Comparison of ENCODE assay signal across 8 cellular contexts in the genomic region with DNA sequence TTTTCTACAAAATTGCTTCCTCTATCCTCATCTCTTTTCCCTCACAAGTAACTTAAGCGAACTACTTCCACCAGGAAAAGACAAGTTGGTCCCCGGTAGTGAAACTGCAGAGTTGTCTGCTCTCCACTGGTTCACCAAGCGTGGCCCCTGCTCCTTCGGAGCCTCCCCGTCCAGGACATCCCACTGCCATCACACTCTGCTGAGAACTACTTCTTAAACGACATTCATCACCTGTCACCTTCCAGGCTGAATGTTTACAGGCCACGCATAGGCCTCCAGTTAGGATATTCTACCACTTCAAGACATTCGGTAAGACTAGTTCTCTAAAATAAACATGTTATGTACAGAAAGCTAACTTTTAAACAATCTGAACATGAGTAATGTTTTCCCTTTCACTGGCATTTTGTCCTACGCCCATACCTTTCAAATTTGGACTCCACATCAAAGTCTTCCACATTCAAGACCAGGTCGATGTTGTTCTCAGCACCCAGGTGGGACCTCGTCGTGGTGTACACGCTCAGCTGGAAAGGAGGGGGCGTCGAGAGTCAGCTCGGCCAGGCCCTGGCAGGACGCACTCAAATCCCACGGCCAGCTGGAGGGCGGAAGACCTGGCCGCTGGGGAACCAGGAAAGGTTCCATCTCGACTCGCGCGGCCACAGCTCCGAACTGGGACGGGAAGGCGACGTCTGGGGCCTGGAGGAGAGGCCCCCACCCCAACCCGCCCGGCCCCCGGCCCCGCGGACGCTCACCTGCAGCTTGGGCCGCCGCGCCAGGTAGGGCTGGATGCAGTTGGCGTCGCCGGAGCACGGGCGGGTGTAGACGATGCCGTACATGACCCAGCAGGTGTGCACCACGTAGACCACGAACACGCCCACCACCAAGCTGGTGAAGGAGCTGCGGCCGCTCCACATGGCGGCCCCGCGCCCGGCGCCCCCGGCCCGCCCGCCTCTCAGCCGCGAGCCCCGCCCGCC. TPM values are rescaled to one million over a fixed set of nuclear protein-coding genes. Genes with fewer than 3 reads are reported as not detected.
A peak's percentile ranks its signal among the peaks of the same experiment; 100 is the strongest.
DNase-seq lines count a peak whose midpoint lies in the region; ATAC-seq and TF ChIP-seq lines count a peak whose summit lies in the region.

No MANE protein-coding gene starts in this region.

- no peak for TF ChIP-seq POLR2A in upper lobe of left lung (IDR thresholded peaks at IDR 0.05)

- DNase-seq in SIG-M5 treated with dmso at 0.1 percent for 504 hours (lab: John Stamatoyannopoulos, UW; ENCODE audit: unreplicated experiment) (peak; percentile 18), SIG-M5 (lab: John Stamatoyannopoulos, UW) (no peak), SJCRH30 (no peak), cerebellum (ENCODE audit: low spot score) (peak; percentile 19), mesothelial cell of epicardium (ENCODE audit: low spot score in 2 of 2, unreplicated experiment in 2 of 2) (no peak), upper lobe of left lung (no peak), germinal center (ENCODE audit: low spot score) (no peak)

- WGBS in upper lobe of left lung, 2 donors: 12% methylated on average over 23 to 28 of the region's 61 CpGs

- peak overlapping the region; percentile 87 for H3K27ac Mint-ChIP-seq in mesothelial cell of epicardium

- peaks cover 15% of the 10 kb centered on the region for H3K4me1 Mint-ChIP-seq in mesothelial cell of epicardium

- H3K4me3 ChIP-seq in SJCRH30 (peak overlapping the region; percentile 66), upper lobe of left lung (peak overlapping the region; percentile 90 to 99 (median 96))

- ATAC-seq in HG02943 (IDR thresholded peaks at IDR 0.05; ENCODE audit: low read depth, unreplicated experiment): peak; percentile 9
- no peak for ATAC-seq in upper lobe of left lung (ENCODE audit: low FRiP score in 2 of 2)

- no peak for TF ChIP-seq EP300 in upper lobe of left lung (IDR thresholded peaks at IDR 0.05)

- peaks cover 17% of the 10 kb centered on the region for H3K36me3 Mint-ChIP-seq in mesothelial cell of epicardium

- peak overlapping the region; percentile 82 for H3K4me3 Mint-ChIP-seq in mesothelial cell of epicardium

- no peaks in the 10 kb centered on the region for H3K4me1 ChIP-seq in SJCRH30
- peaks cover 23 to 38% (median 31%) of the 10 kb centered on the region in 4 donors for H3K4me1 ChIP-seq in upper lobe of left lung

- no peaks in the 10 kb centered on the region for H3K27me3 ChIP-seq in SJCRH30
- no peaks in the 10 kb centered on the region for H3K27me3 ChIP-seq in upper lobe of left lung

- TF ChIP-seq CTCF in mesothelial cell of epicardium (IDR thresholded peaks at IDR 0.05; ENCODE audit: unreplicated experiment) (no peak), upper lobe of left lung (IDR thresholded peaks at IDR 0.05) (no peak)

- no peaks in the 10 kb centered on the region for H3K9me3 Mint-ChIP-seq in mesothelial cell of epicardium

- H3K9me3 ChIP-seq in SJCRH30 (replicated peaks): no peaks in the 10 kb centered on the region
- no peaks in the 10 kb centered on the region for H3K9me3 ChIP-seq in upper lobe of left lung

- H3K27ac ChIP-seq in SJCRH30: 0 out of 2 replicates have a peak overlapping the region, but pooled peaks have one; percentile 26
- H3K27ac ChIP-seq in upper lobe of left lung: peak overlapping the region; percentile 73 to 83 (median 78)

- no peaks in the 10 kb centered on the region for H3K27me3 Mint-ChIP-seq in mesothelial cell of epicardium (ENCODE audit: low read depth)

- H3K36me3 ChIP-seq in SJCRH30: no peaks in the 10 kb centered on the region
- H3K36me3 ChIP-seq in upper lobe of left lung: peaks cover 15 to 36% (median 32%) of the 10 kb centered on the region in 4 donors

RNA-seq across cellular contexts. Expression of a gene that starts 0.7 kb away (rescaled TPM):
- 83.2 and 93.4 TPM in 2 replicates for total RNA-seq in SJCRH30 (2014; rRNA removed; shearing (Covaris generic))
- total RNA-seq in cerebellum (60.9 TPM), mesothelial cell of epicardium (79.3 to 83.9 TPM (median 83.7 TPM) in 3 replicates), upper lobe of left lung (100 to 1,000 TPM; 135 to 311 (median 204) TPM)

RNA-seq across cellular contexts. Expression of a gene that starts 49.3 kb away (rescaled TPM):
- total RNA-seq in SJCRH30 (2014; rRNA removed; shearing (Covaris generic)): not detected in 2 replicates
- total RNA-seq in cerebellum: not detected
- 0.16 to 0.33 TPM (median 0.20 TPM) in 3 replicates for total RNA-seq in mesothelial cell of epicardium
- total RNA-seq in upper lobe of left lung: under 1 TPM in 2 of 6 donors, not detected in 4; 0.06 to 0.07 TPM

Comparison
In these comparisons a context has a peak if more than half of its experiments do, and no peak if none do; other contexts are left out.
1. DNase-seq: peak in SIG-M5 treated with dmso at 0.1 percent for 504 hours (single experiment) and cerebellum (single experiment); none in SIG-M5 (single experiment), SJCRH30 (0 of 2), mesothelial cell of epicardium (0 of 2), upper lobe of left lung (0 of 2) and germinal center (single experiment).